ENCODE assay signal across 18 cellular contexts in genomic region chr16:56371383-56371937, GRCh38. TPM values are rescaled to one million over a fixed set of nuclear protein-coding genes. Genes with fewer than 3 reads are reported as not detected.
DNase-seq lines count a peak whose midpoint lies in the region; ATAC-seq and TF ChIP-seq lines count a peak whose summit lies in the region.
"Had no signal": no experiment of that assay in that cellular context is flagged by ENCODE, and none has a peak within 500 bp of the region (broad histone marks: within the 10 kb centered on the region; RNA-seq: fewer than 3 reads in every experiment).

No MANE protein-coding gene starts in this region.

- no peak for ATAC-seq in activated T-cell treated with anti-CD3 and anti-CD28 coated beads, Interleukin-2, amount 50 U/mL, for 4 hours
- ATAC-seq in GM19452 (IDR thresholded peaks at IDR 0.05; ENCODE audit: unreplicated experiment), result no peak

- no peak for TF ChIP-seq CTCF in esophagus muscularis mucosa (IDR thresholded peaks at IDR 0.05)
- no peak for TF ChIP-seq CTCF in nephron (IDR thresholded peaks at IDR 0.05; ENCODE audit: unreplicated experiment in 3 of 3)

- H3K9me3 Mint-ChIP-seq in activated T-cell treated with anti-CD3 and anti-CD28 coated beads, Interleukin-2, amount 50 U/mL, for 24 hours, result no peaks in the 10 kb centered on the region
- no peaks in the 10 kb centered on the region for H3K9me3 Mint-ChIP-seq in activated T-cell treated with anti-CD3 and anti-CD28 coated beads, Interleukin-2, amount 50 U/mL, for 4 hours
- no peaks in the 10 kb centered on the region for H3K9me3 Mint-ChIP-seq in nephron
- H3K9me3 Mint-ChIP-seq: CD4-positive, alpha-beta memory T cell had no signal

- 58% methylated on average over 3 of the region's 3 CpGs for whole genome bisulfite sequencing in esophagus muscularis mucosa

- TF ChIP-seq POLR2A in esophagus muscularis mucosa (IDR thresholded peaks at IDR 0.05; ENCODE audit: low read depth), result no peak

- no peaks in the 10 kb centered on the region for H3K9me3 ChIP-seq in esophagus muscularis mucosa
- H3K9me3 ChIP-seq in subcutaneous abdominal adipose tissue (ENCODE audit: control insufficient read depth in 5 of 5, low read length in 5 of 5), result no peaks in the 10 kb centered on the region
- H3K9me3 ChIP-seq: ascending aorta, thyroid gland had no signal

- H3K4me1 Mint-ChIP-seq in activated T-cell treated with anti-CD3 and anti-CD28 coated beads, Interleukin-2, amount 50 U/mL, for 24 hours (ENCODE audit: low read depth), result peaks cover 26% of the 10 kb centered on the region
- peaks cover 19% of the 10 kb centered on the region for H3K4me1 Mint-ChIP-seq in activated T-cell treated with anti-CD3 and anti-CD28 coated beads, Interleukin-2, amount 50 U/mL, for 4 hours (ENCODE audit: low read depth)
- peaks cover 31% of the 10 kb centered on the region for H3K4me1 Mint-ChIP-seq in nephron

- TF ChIP-seq EP300 in esophagus muscularis mucosa (IDR thresholded peaks at IDR 0.05), result no peak

- H3K27ac ChIP-seq in esophagus muscularis mucosa (replicated peaks in 1 of 4) (peak overlapping the region; percentile 41 to 59 (median 46)), subcutaneous abdominal adipose tissue (ENCODE audit: low read depth, low read length) (peak overlapping the region; percentile 10)
- H3K27ac ChIP-seq: epithelial cell of prostate had no signal

- H3K9ac ChIP-seq in subcutaneous abdominal adipose tissue (ENCODE audit: low read length in 5 of 5), result peak overlapping the region in 1 of 5 donors; percentile 12

- no peak overlapping the region for H3K4me3 Mint-ChIP-seq in activated T-cell treated with anti-CD3 and anti-CD28 coated beads, Interleukin-2, amount 50 U/mL, for 24 hours
- H3K4me3 Mint-ChIP-seq in activated T-cell treated with anti-CD3 and anti-CD28 coated beads, Interleukin-2, amount 50 U/mL, for 4 hours, result no peak overlapping the region
- no peak overlapping the region for H3K4me3 Mint-ChIP-seq in nephron

- H3K4me1 ChIP-seq in esophagus muscularis mucosa (peaks cover 17 to 39% (median 32%) of the 10 kb centered on the region in 4 donors), subcutaneous abdominal adipose tissue (ENCODE audit: control insufficient read depth in 5 of 5, insufficient read depth in 5 of 5, low read length in 5 of 5) (peaks cover 1 to 16% (median 6%) of the 10 kb centered on the region in 5 donors)

- DNase-seq in activated T-cell treated with anti-CD3 and anti-CD28 coated beads, Interleukin-2, amount 50 U/mL, for 24 hours, result no peak
- DNase-seq in activated T-cell treated with anti-CD3 and anti-CD28 coated beads, Interleukin-2, amount 50 U/mL, for 4 hours, result no peak
- DNase-seq in esophagus muscularis mucosa (ENCODE audit: extremely low spot score) (peak; percentile 64), NCI-H345 (lab: John Stamatoyannopoulos, UW) (no peak), DMS153 treated with DMSO at 0.1 percent for 48 hours (lab: John Stamatoyannopoulos, UW; ENCODE audit: unreplicated experiment) (no peak)
- DNase-seq: activated effector memory CD4-positive, alpha-beta T cell treated with anti-CD3 and anti-CD28 coated beads, Interleukin-2, amount 50 U/mL, for 16 hours; cortex of kidney; head of caudate nucleus; NCI-H510A treated with DMSO at 0.1 percent for 48 hours; stimulated activated CD4-positive, alpha-beta T cell treated with anti-CD3 and anti-CD28 coated beads, Interleukin-1b, Interleukin-23, amount 100 ng/mL, for 48 hours; SW 1271; thyroid gland had no signal

- no peak overlapping the region for H3K4me3 ChIP-seq in esophagus muscularis mucosa
- no peak overlapping the region for H3K4me3 ChIP-seq in subcutaneous abdominal adipose tissue (ENCODE audit: low read depth in 1 of 5, low read length in 5 of 5)
- H3K4me3 ChIP-seq: ascending aorta, thyroid gland had no signal

- H3K36me3 Mint-ChIP-seq in activated T-cell treated with anti-CD3 and anti-CD28 coated beads, Interleukin-2, amount 50 U/mL, for 24 hours (ENCODE audit: low read depth), result peaks cover 75% of the 10 kb centered on the region
- H3K36me3 Mint-ChIP-seq in activated T-cell treated with anti-CD3 and anti-CD28 coated beads, Interleukin-2, amount 50 U/mL, for 4 hours (ENCODE audit: insufficient read depth), result peaks cover 32% of the 10 kb centered on the region
- peaks cover 52% of the 10 kb centered on the region for H3K36me3 Mint-ChIP-seq in nephron (ENCODE audit: low read depth)

- H3K36me3 ChIP-seq in esophagus muscularis mucosa (peaks cover 19 to 47% (median 32%) of the 10 kb centered on the region in 4 donors), subcutaneous abdominal adipose tissue (ENCODE audit: control insufficient read depth in 5 of 5, insufficient read depth in 5 of 5, low read length in 5 of 5) (peaks cover 21 to 54% (median 40%) of the 10 kb centered on the region in 5 donors)

- H3K27me3 Mint-ChIP-seq in activated T-cell treated with anti-CD3 and anti-CD28 coated beads, Interleukin-2, amount 50 U/mL, for 24 hours, result no peaks in the 10 kb centered on the region
- H3K27me3 Mint-ChIP-seq in activated T-cell treated with anti-CD3 and anti-CD28 coated beads, Interleukin-2, amount 50 U/mL, for 4 hours (ENCODE audit: low read depth), result no peaks in the 10 kb centered on the region
- H3K27me3 Mint-ChIP-seq in nephron (ENCODE audit: low read depth), result no peaks in the 10 kb centered on the region
- H3K27me3 Mint-ChIP-seq: CD4-positive, alpha-beta memory T cell had no signal

- intact Hi-C loops in esophagus muscularis mucosa (cut with DNase I), result no loop called here

- peak overlapping the region; percentile 72 for H3K27ac Mint-ChIP-seq in activated T-cell treated with anti-CD3 and anti-CD28 coated beads, Interleukin-2, amount 50 U/mL, for 24 hours
- peak overlapping the region; percentile 92 to 98 (median 94) for H3K27ac Mint-ChIP-seq in nephron

- no peaks in the 10 kb centered on the region for H3K27me3 ChIP-seq in esophagus muscularis mucosa
- H3K27me3 ChIP-seq in subcutaneous abdominal adipose tissue (ENCODE audit: control insufficient read depth in 5 of 5, insufficient read depth in 4 of 5, low read length in 5 of 5), result no peaks in the 10 kb centered on the region
- H3K27me3 ChIP-seq: ascending aorta, thyroid gland had no signal

RNA-seq across cellular contexts. Expression of gene AMFR, which starts 53.9 kb away (rescaled TPM):
- 10 to 100 TPM; 36.3 to 44.6 (median 41.1) TPM for total RNA-seq in activated T-cell treated with anti-CD3 and anti-CD28 coated beads, Interleukin-2, amount 50 U/mL, for 4 hours
- 100 to 1,000 TPM; 150 to 205 (median 179) TPM for total RNA-seq in esophagus muscularis mucosa
